ENCODE assay signal across 2 cellular contexts in genomic region chr10:52066383-52066782, GRCh38.
TF ChIP-seq lines count a peak whose summit lies in the region.

No MANE protein-coding gene starts in this region.

TF ChIP-seq in HepG2, 621 proteins besides CTCF, POLR2A, EP300 and RAD21:
- no peak for TF ChIP-seq ZFP36L2 (CRISPR knock-in tag; IDR thresholded peaks at IDR 0.05)

TF ChIP-seq in H1, 55 proteins besides CTCF, POLR2A, EP300 and RAD21:
- TF ChIP-seq RFX5 (IDR thresholded peaks at IDR 0.05; ENCODE audit: borderline replicate concordance, low read depth, low read length), result no peak
- TF ChIP-seq CTBP2 (IDR thresholded peaks at IDR 0.05; ENCODE audit: borderline replicate concordance, insufficient read depth, insufficient read length, low read length), result no peak
- no peak for TF ChIP-seq SP1 (IDR thresholded peaks at IDR 0.05; ENCODE audit: low read depth, low read length)
- no peak for TF ChIP-seq EZH2 (IDR thresholded peaks at IDR 0.05; ENCODE audit: low read depth, low read length, severe bottlenecking)
- TF ChIP-seq SIRT6 (IDR thresholded peaks at IDR 0.05; ENCODE audit: low read length), result no peak
- TF ChIP-seq GTF2F1 (IDR thresholded peaks at IDR 0.05; ENCODE audit: borderline replicate concordance, low read depth, low read length), result no peak
- no peak for TF ChIP-seq CEBPB (IDR thresholded peaks at IDR 0.05; ENCODE audit: low read depth, low read length)
- TF ChIP-seq USF2 (IDR thresholded peaks at IDR 0.05; ENCODE audit: low read length), result no peak
- TF ChIP-seq SIN3A (conservative IDR thresholded peaks at IDR 0.05 in 1 of 2, IDR thresholded peaks at IDR 0.05 in 1 of 2; ENCODE audit: low read depth in 1 of 2, low read length in 2 of 2), result no peak
- TF ChIP-seq TEAD4 (IDR thresholded peaks at IDR 0.05; ENCODE audit: low read depth, low read length), result no peak
- TF ChIP-seq CHD7 (IDR thresholded peaks at IDR 0.05; ENCODE audit: insufficient replicate concordance, low read length), result no peak
- no peak for TF ChIP-seq CHD2 (IDR thresholded peaks at IDR 0.05; ENCODE audit: low read length)
- TF ChIP-seq EGR1 (IDR thresholded peaks at IDR 0.05; ENCODE audit: borderline replicate concordance, low read depth, low read length), result no peak
TF ChIP-seq in H1: peak in this region for 0.
